24 cellular contexts compared by ENCODE assay signal in the genomic region with DNA sequence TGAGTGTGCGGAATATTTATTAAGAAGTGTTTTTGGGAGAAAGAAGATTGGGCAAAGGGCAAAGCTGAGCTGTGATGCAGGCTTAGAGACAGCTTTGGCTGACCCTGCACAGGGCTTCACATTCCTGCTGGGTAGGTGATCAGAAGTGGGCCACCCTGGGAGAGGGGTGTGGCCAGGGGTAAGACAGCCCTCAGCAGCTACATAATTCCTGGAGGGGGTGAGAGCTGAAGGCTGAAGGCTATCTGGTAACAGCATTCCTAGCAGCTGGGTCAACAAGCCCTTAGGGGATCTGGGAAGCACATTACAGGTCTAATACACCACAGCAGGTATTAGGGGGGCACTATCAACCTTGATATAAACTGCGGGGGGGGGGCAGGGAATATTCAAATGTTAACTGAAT. TPM values are rescaled to one million over a fixed set of nuclear protein-coding genes. Genes with fewer than 3 reads are reported as not detected.
"Had no signal": no experiment of that assay in that cellular context is flagged by ENCODE, and none has a peak within 500 bp of the region (broad histone marks: within the 10 kb centered on the region; RNA-seq: fewer than 3 reads in every experiment).

No MANE protein-coding gene starts in this region.

- H3K36me3 Mint-ChIP-seq: activated CD8-positive, alpha-beta memory T cell treated with anti-CD3 and anti-CD28 coated beads, Interleukin-2, amount 10 ng/mL, durations not matched to agents 7 days and 5 days; activated naive CD8-positive, alpha-beta T cell treated with anti-CD3 and anti-CD28 coated beads, Interleukin-2, amount 10 ng/mL, durations not matched to agents 7 days and 5 days; stimulated activated memory B cell treated with anti-CD40 and anti-IgM and Interleukin-4, amounts not matched to agents 10 μg/mL and 1 μg/mL and 100 μg/mL, for 72 hours; T-cell had no signal

- H3K27ac Mint-ChIP-seq: activated CD4-positive, alpha-beta memory T cell treated with anti-CD3 and anti-CD28 coated beads, Interleukin-2, amount 10 ng/mL, durations not matched to agents 7 days and 5 days; activated CD8-positive, alpha-beta memory T cell treated with anti-CD3 and anti-CD28 coated beads, Interleukin-2, amount 10 ng/mL, durations not matched to agents 7 days and 5 days; activated naive CD8-positive, alpha-beta T cell treated with anti-CD3 and anti-CD28 coated beads, Interleukin-2, amount 10 ng/mL, durations not matched to agents 7 days and 5 days; stimulated activated memory B cell treated with anti-CD40 and anti-IgM and Interleukin-4, amounts not matched to agents 10 μg/mL and 1 μg/mL and 100 μg/mL, for 72 hours; T-cell had no signal

- H3K27ac ChIP-seq: brain microvascular endothelial cell, coronary artery, gastroesophageal sphincter, heart right ventricle, spleen, thoracic aorta, upper lobe of right lung had no signal

- H3K9me3 ChIP-seq: gastroesophageal sphincter, heart right ventricle, spleen, thoracic aorta, upper lobe of right lung had no signal

- H3K9me3 Mint-ChIP-seq: activated CD4-positive, alpha-beta memory T cell treated with anti-CD3 and anti-CD28 coated beads, Interleukin-2, amount 10 ng/mL, durations not matched to agents 7 days and 5 days; activated naive CD8-positive, alpha-beta T cell treated with anti-CD3 and anti-CD28 coated beads, Interleukin-2, amount 10 ng/mL, durations not matched to agents 7 days and 5 days; central memory CD8-positive, alpha-beta T cell; T-cell had no signal

- H3K4me3 Mint-ChIP-seq: activated CD4-positive, alpha-beta memory T cell treated with anti-CD3 and anti-CD28 coated beads, Interleukin-2, amount 10 ng/mL, durations not matched to agents 7 days and 5 days; activated CD8-positive, alpha-beta memory T cell treated with anti-CD3 and anti-CD28 coated beads, Interleukin-2, amount 10 ng/mL, durations not matched to agents 7 days and 5 days; activated naive CD8-positive, alpha-beta T cell treated with anti-CD3 and anti-CD28 coated beads, Interleukin-2, amount 10 ng/mL, durations not matched to agents 7 days and 5 days; central memory CD8-positive, alpha-beta T cell; stimulated activated memory B cell treated with anti-CD40 and anti-IgM and Interleukin-4, amounts not matched to agents 10 μg/mL and 1 μg/mL and 100 μg/mL, for 72 hours; T-cell had no signal

- H3K4me1 ChIP-seq: gastroesophageal sphincter, heart right ventricle, spleen, upper lobe of right lung had no signal

- H3K27me3 ChIP-seq: brain microvascular endothelial cell, gastroesophageal sphincter, heart right ventricle, upper lobe of right lung had no signal

- H3K4me1 Mint-ChIP-seq: activated CD4-positive, alpha-beta memory T cell treated with anti-CD3 and anti-CD28 coated beads, Interleukin-2, amount 10 ng/mL, durations not matched to agents 7 days and 5 days; activated CD8-positive, alpha-beta memory T cell treated with anti-CD3 and anti-CD28 coated beads, Interleukin-2, amount 10 ng/mL, durations not matched to agents 7 days and 5 days; activated naive CD8-positive, alpha-beta T cell treated with anti-CD3 and anti-CD28 coated beads, Interleukin-2, amount 10 ng/mL, durations not matched to agents 7 days and 5 days; central memory CD8-positive, alpha-beta T cell had no signal

- H3K36me3 ChIP-seq: brain microvascular endothelial cell, gastroesophageal sphincter, heart right ventricle, spleen, thoracic aorta, upper lobe of right lung had no signal

- H3K27me3 Mint-ChIP-seq: activated CD8-positive, alpha-beta memory T cell treated with anti-CD3 and anti-CD28 coated beads, Interleukin-2, amount 10 ng/mL, durations not matched to agents 7 days and 5 days had no signal

- DNase-seq: activated CD4-positive, alpha-beta memory T cell treated with anti-CD3 and anti-CD28 coated beads, Interleukin-2, amount 10 ng/mL, durations not matched to agents 7 days and 5 days; activated CD4-positive, alpha-beta T cell treated with anti-CD3 and anti-CD28 coated beads for 48 hours; activated CD4-positive, CD25-positive, alpha-beta regulatory T cell; activated CD8-positive, alpha-beta memory T cell treated with anti-CD3 and anti-CD28 coated beads, Interleukin-2, amount 10 ng/mL, durations not matched to agents 7 days and 5 days; activated naive CD8-positive, alpha-beta T cell treated with anti-CD3 and anti-CD28 coated beads, Interleukin-2, amount 10 ng/mL, durations not matched to agents 7 days and 5 days; brain microvascular endothelial cell; heart right ventricle; mammary epithelial cell; occipital lobe; posterior cingulate gyrus; retina; spleen; stimulated activated CD4-positive, alpha-beta T cell treated with anti-CD3 and anti-CD28 coated beads, Interleukin-4, amount 100 ng/mL, for 4 hours; T-cell; T-helper 9 cell; upper lobe of right lung had no signal

- H3K4me3 ChIP-seq: coronary artery, gastroesophageal sphincter, heart right ventricle, spleen, thoracic aorta, upper lobe of right lung had no signal

- ATAC-seq: activated CD8-positive, alpha-beta memory T cell treated with anti-CD3 and anti-CD28 coated beads, Interleukin-2, amount 10 ng/mL, durations not matched to agents 7 days and 5 days; esophagus mucosa; gastroesophageal sphincter; heart right ventricle; left lobe of liver; stimulated activated memory B cell treated with anti-CD40 and anti-IgM and Interleukin-4, amounts not matched to agents 10 μg/mL and 1 μg/mL and 100 μg/mL, for 72 hours; T-cell; upper lobe of right lung had no signal

RNA-seq across cellular contexts. Expression of a gene that starts 5.8 kb away (rescaled TPM):
- total RNA-seq: activated CD4-positive, alpha-beta memory T cell treated with anti-CD3 and anti-CD28 coated beads, Interleukin-2, amount 10 ng/mL, durations not matched to agents 7 days and 5 days; activated CD8-positive, alpha-beta memory T cell treated with anti-CD3 and anti-CD28 coated beads, Interleukin-2, amount 10 ng/mL, durations not matched to agents 7 days and 5 days; activated naive CD8-positive, alpha-beta T cell treated with anti-CD3 and anti-CD28 coated beads, Interleukin-2, amount 10 ng/mL, durations not matched to agents 7 days and 5 days; esophagus mucosa; gastroesophageal sphincter; heart right ventricle; left lobe of liver; myocyte; spleen; T-cell; thoracic aorta; upper lobe of right lung had no signal

RNA-seq across cellular contexts. Expression of a gene that starts 19.8 kb away (rescaled TPM):
- total RNA-seq: activated CD4-positive, alpha-beta memory T cell treated with anti-CD3 and anti-CD28 coated beads, Interleukin-2, amount 10 ng/mL, durations not matched to agents 7 days and 5 days; activated CD8-positive, alpha-beta memory T cell treated with anti-CD3 and anti-CD28 coated beads, Interleukin-2, amount 10 ng/mL, durations not matched to agents 7 days and 5 days; activated naive CD8-positive, alpha-beta T cell treated with anti-CD3 and anti-CD28 coated beads, Interleukin-2, amount 10 ng/mL, durations not matched to agents 7 days and 5 days; esophagus mucosa; gastroesophageal sphincter; heart right ventricle; left lobe of liver; mammary epithelial cell; myocyte; occipital lobe; spleen; T-cell; thoracic aorta; upper lobe of right lung had no signal
